6 cellular contexts compared by ENCODE assay signal in genomic region chr11:124762624-124763155, GRCh38. TPM values are rescaled to one million over a fixed set of nuclear protein-coding genes. Genes with fewer than 3 reads are reported as not detected.
DNase-seq lines count a peak whose midpoint lies in the region; ATAC-seq and TF ChIP-seq lines count a peak whose summit lies in the region.

No MANE protein-coding gene starts in this region.

- peaks cover 53% of the 10 kb centered on the region for H3K27me3 Mint-ChIP-seq in type B pancreatic cell

- H3K4me1 ChIP-seq in OCI-LY7 (ENCODE audit: insufficient read depth, low read length, poor library complexity, severe bottlenecking), result peaks cover 44% of the 10 kb centered on the region

- no peaks in the 10 kb centered on the region for H3K9me3 Mint-ChIP-seq in type B pancreatic cell

- no peaks in the 10 kb centered on the region for H3K9me2 ChIP-seq in OCI-LY7 (ENCODE audit: insufficient read depth, low read length)

- POLR2A ChIA-PET in OCI-LY7 (lab: Charles Lee), result interaction anchor here (1.5 to 2.7 kb wide), 4 partner anchors 11 to 93 kb away, joined by 3 to 15 read pairs (median 7); no protein-coding TSS in a partner anchor

- H3K4me3 ChIP-seq in OCI-LY7 (ENCODE audit: low read depth, low read length, poor library complexity, severe bottlenecking), result peak overlapping the region; percentile 71

- H3K4me3 Mint-ChIP-seq in type B pancreatic cell, result peak overlapping the region; percentile 91

- DNase-seq in Right ventricle myocardium superior (no peak), left ventricle myocardium superior (no peak), OCI-LY7 (ENCODE audit: low spot score) (no peak), left cardiac atrium (no peak), type B pancreatic cell (ENCODE audit: extremely low spot score, unreplicated experiment) (no peak)
- DNase-seq in activated CD8-positive, alpha-beta memory T cell treated with anti-CD3 and anti-CD28 coated beads, Interleukin-2, amount 50 U/mL, for 48 hours, result no peak

- H3K9me3 ChIP-seq in OCI-LY7 (ENCODE audit: low read length), result no peaks in the 10 kb centered on the region

- H2AFZ ChIP-seq in OCI-LY7 (ENCODE audit: low read length), result peak overlapping the region; percentile 67; the same call in 1 of the 2 replicates

- peak; percentile 21 for ATAC-seq in Right ventricle myocardium superior (ENCODE audit: poor library complexity)
- no peak for ATAC-seq in left ventricle myocardium superior
- peak; percentile 3 to 4 for ATAC-seq in left cardiac atrium

- no TSS peak for BruUV-seq in OCI-LY7 (replicated peaks; lab: Mats Ljungman, UMichigan)

- H3K4me1 Mint-ChIP-seq in type B pancreatic cell (ENCODE audit: unreplicated experiment), result peaks cover 23% of the 10 kb centered on the region

- H3K27ac Mint-ChIP-seq in type B pancreatic cell, result peak overlapping the region; percentile 80

- CTCF ChIA-PET in OCI-LY7 (lab: Charles Lee; ENCODE audit: unreplicated experiment), result interaction anchor here (1.0 to 2.3 kb wide), 3 partner anchors 16 to 93 kb away, joined by 4 to 9 read pairs (median 5); no protein-coding TSS in a partner anchor

- no peak for TF ChIP-seq CTCF in OCI-LY7 (conservative IDR thresholded peaks at IDR 0.05; ENCODE audit: low read length)
- TF ChIP-seq CTCF in type B pancreatic cell (conservative IDR thresholded peaks at IDR 0.05), result no peak

- no peak overlapping the region for H3K27ac ChIP-seq in OCI-LY7 (ENCODE audit: low read depth, low read length, poor library complexity, severe bottlenecking)

- intact Hi-C loops in Right ventricle myocardium superior (cut with DNase I), result loop anchor here (5.0 to 10.0 kb wide), 2 partner anchors 72 to 90 kb away; partner anchors contain the start of genes SIAE and SPA17
- intact Hi-C loops in left ventricle myocardium superior (cut with micrococcal nuclease), result loop anchor here (10.0 kb wide), 1 partner anchor 98 kb away; no protein-coding TSS in a partner anchor
- intact Hi-C loops in OCI-LY7 (cut with micrococcal nuclease; ENCODE audit: unreplicated experiment), result loop anchor here (1.0 kb wide), 5 partner anchors 16 to 118 kb away; no protein-coding TSS in a partner anchor
- intact Hi-C loops in left cardiac atrium (cut with DNase I), result loop anchor here (1.0 to 5.0 kb wide), 3 partner anchors 75 to 93 kb away; partner anchors contain the start of genes SIAE (in 1 of the 2) and SPA17 (in 1 of the 2)

- H3K36me3 Mint-ChIP-seq in type B pancreatic cell, result peaks cover 9% of the 10 kb centered on the region

- no peaks in the 10 kb centered on the region for H4K20me1 ChIP-seq in OCI-LY7 (ENCODE audit: insufficient read depth, low read length)

- peaks cover 10% of the 10 kb centered on the region; the same call in 1 of the 2 replicates for H3K36me3 ChIP-seq in OCI-LY7 (ENCODE audit: insufficient read depth, low read length)

- no peaks in the 10 kb centered on the region for H3K79me2 ChIP-seq in OCI-LY7 (ENCODE audit: insufficient read depth, low read depth, low read length)

- H3K4me2 ChIP-seq in OCI-LY7 (ENCODE audit: low read length), result peak overlapping the region; percentile 84

RNA-seq across cellular contexts. Expression of gene ESAM, which starts 0.6 kb away (rescaled TPM):
- 39.0 TPM for total RNA-seq in Right ventricle myocardium superior
- total RNA-seq in left ventricle myocardium superior, result 40.5 TPM
- 0.15 and 0.35 TPM in 2 replicates for total RNA-seq in OCI-LY7 (2014; rRNA removed; shearing (Covaris generic))
- total RNA-seq in OCI-LY7 (2022), result 0.49 and 0.83 TPM in 2 replicates
- 10 to 100 TPM; 41.6 to 67.2 TPM for total RNA-seq in left cardiac atrium
- total RNA-seq in type B pancreatic cell (ENCODE audit: low replicate concordance), result 3.6 and 3.7 TPM in 2 replicates

RNA-seq across cellular contexts. Expression of gene VSIG2, which starts 10.6 kb away (rescaled TPM):
- 1.2 TPM for total RNA-seq in Right ventricle myocardium superior
- total RNA-seq in left ventricle myocardium superior, result 1.1 TPM
- total RNA-seq in OCI-LY7 (2014; rRNA removed; shearing (Covaris generic)), result not detected in 2 replicates
- total RNA-seq in OCI-LY7 (2022), result not detected in 2 replicates
- total RNA-seq in left cardiac atrium, result 1 to 10 TPM in 1 of 2 donors, under 1 TPM in 1; 0.88 to 1.8 TPM
- total RNA-seq in type B pancreatic cell (ENCODE audit: low replicate concordance), result 8.7 and 14.8 TPM in 2 replicates

RNA-seq across cellular contexts. Expression of gene NRGN, which starts 22.9 kb away (rescaled TPM):
- 3.6 TPM for total RNA-seq in Right ventricle myocardium superior
- 4.1 TPM for total RNA-seq in left ventricle myocardium superior
- total RNA-seq in OCI-LY7 (2014; rRNA removed; shearing (Covaris generic)), result 3.3 and 6.8 TPM in 2 replicates
- total RNA-seq in OCI-LY7 (2022), result 15.3 and 16.9 TPM in 2 replicates
- 1 to 10 TPM; 6.6 to 8.2 TPM for total RNA-seq in left cardiac atrium
- 3.6 and 17.3 TPM in 2 replicates for total RNA-seq in type B pancreatic cell (ENCODE audit: low replicate concordance)

RNA-seq across cellular contexts. Expression of gene MSANTD2, which starts 37.5 kb away (rescaled TPM):
- total RNA-seq in Right ventricle myocardium superior (4.0 TPM), left ventricle myocardium superior (3.4 TPM), OCI-LY7 (2022) (21.9 and 23.4 TPM in 2 replicates), left cardiac atrium (1 to 10 TPM; 4.3 to 5.5 TPM), type B pancreatic cell (ENCODE audit: low replicate concordance) (13.2 and 27.4 TPM in 2 replicates)
- 17.7 and 22.1 TPM in 2 replicates for total RNA-seq in OCI-LY7 (2014; rRNA removed; shearing (Covaris generic))
